In genomic region chr6:16333580-16333979, GRCh38 we compare ENCODE assay signal across 14 cellular contexts.
DNase-seq lines count a peak whose midpoint lies in the region; ATAC-seq and TF ChIP-seq lines count a peak whose summit lies in the region.
"Had no signal": no experiment of that assay in that cellular context is flagged by ENCODE, and none has a peak within 500 bp of the region (broad histone marks: within the 10 kb centered on the region; RNA-seq: fewer than 3 reads in every experiment).

No MANE protein-coding gene starts in this region.

- POLR2A ChIA-PET in HEK293 (lab: Yijun Ruan, JAX) (no interaction called here), SK-N-SH (lab: Yijun Ruan, JAX) (no interaction called here), T-cell (lab: Charles Lee) (no interaction called here)

- no peaks in the 10 kb centered on the region for H3K9me3 Mint-ChIP-seq in T-cell
- H3K9me3 Mint-ChIP-seq: activated T-helper 2 cell treated with anti-CD3 and anti-CD28 coated beads, Interferon-gamma antibody, Interleukin-2, Interleukin-4, amounts not matched to agents 10 μg/mL and 5 μg/mL and 100 μg/mL, durations not matched to agents 14 hours and 24 hours and 36 hours had no signal

- no peaks in the 10 kb centered on the region for H3K27me3 Mint-ChIP-seq in T-cell

- no peaks in the 10 kb centered on the region for H3K9me2 ChIP-seq in SK-N-SH

- H3K4me3 ChIP-seq in HEK293 (ENCODE audit: low read depth, low read length): no peak overlapping the region
- no peak overlapping the region for H3K4me3 ChIP-seq in SK-N-SH (ENCODE audit: low read depth in 2 of 2, low read length in 1 of 2)
- no peak overlapping the region for H3K4me3 ChIP-seq in fibroblast of the aortic adventitia (ENCODE audit: low read depth, low read length)
- H3K4me3 ChIP-seq in gastrocnemius medialis: no peak overlapping the region
- H3K4me3 ChIP-seq: skin epidermis had no signal

- TF ChIP-seq POLR2A in gastrocnemius medialis (IDR thresholded peaks at IDR 0.05): no peak

- H3K27me3 ChIP-seq in SK-N-SH (ENCODE audit: insufficient read depth) (no peaks in the 10 kb centered on the region), gastrocnemius medialis (no peaks in the 10 kb centered on the region)

- no peaks in the 10 kb centered on the region for H3K4me1 ChIP-seq in HEK293 (ENCODE audit: control insufficient read depth, insufficient read depth, low read length)
- peaks cover 46 to 59% of the 10 kb centered on the region in 2 experiments for H3K4me1 ChIP-seq in SK-N-SH (ENCODE audit: control insufficient read depth in 1 of 2, insufficient read depth in 2 of 2, low read depth in 1 of 2, low read length in 1 of 2)
- peaks cover 68 to 78% of the 10 kb centered on the region in 2 donors for H3K4me1 ChIP-seq in gastrocnemius medialis

- H3K27ac Mint-ChIP-seq in T-cell: no peak overlapping the region
- H3K27ac Mint-ChIP-seq: activated T-helper 2 cell treated with anti-CD3 and anti-CD28 coated beads, Interferon-gamma antibody, Interleukin-2, Interleukin-4, amounts not matched to agents 10 μg/mL and 5 μg/mL and 100 μg/mL, durations not matched to agents 14 hours and 24 hours and 36 hours had no signal

- no peak for TF ChIP-seq RAD21 in SK-N-SH (IDR thresholded peaks at IDR 0.05; ENCODE audit: low read length)

- in situ Hi-C loops in gastrocnemius medialis (cut with MboI; ENCODE audit: low sequenced_read_pairs in 4 of 4): loop anchor here in 2 of 4 donors (5.0 to 25.0 kb wide), 4 partner anchors 71 to 629 kb away; no protein-coding TSS in a partner anchor

- H2AFZ ChIP-seq in SK-N-SH (ENCODE audit: low read depth): no peak overlapping the region

- CTCF ChIA-PET in HEK293 (lab: Yijun Ruan, JAX): interaction anchor here (0.6 to 4.7 kb wide), 23 partner anchors 9 to 1418 kb away, joined by 3 to 86 read pairs (median 6); partner anchors contain the start of gene ATXN1
- CTCF ChIA-PET in SK-N-SH (lab: Yijun Ruan, JAX): interaction anchor here (1.0 to 10.8 kb wide), 13 partner anchors 9 to 631 kb away, joined by 3 to 289 read pairs (median 23); partner anchors contain the start of gene ATXN1
- CTCF ChIA-PET in T-cell (lab: Charles Lee): interaction anchor here (0.7 to 3.1 kb wide), 9 partner anchors 10 to 269 kb away, joined by 3 to 27 read pairs (median 4); no protein-coding TSS in a partner anchor

- no peak overlapping the region for H3K9ac ChIP-seq in SK-N-SH

- H3K36me3 Mint-ChIP-seq in T-cell: peaks cover 4% of the 10 kb centered on the region

- H3K27ac ChIP-seq in HEK293 (ENCODE audit: extremely low read depth, low read depth, low read length): no peak overlapping the region
- peak overlapping the region in 1 of 2 experiments; percentile 75; a peak in 2 of 4 replicates for H3K27ac ChIP-seq in SK-N-SH (ENCODE audit: low read depth in 2 of 2, low read length in 1 of 2)
- peak overlapping the region; percentile 69 to 76 (median 72) for H3K27ac ChIP-seq in gastrocnemius medialis

- no peak for TF ChIP-seq EP300 in SK-N-SH (IDR thresholded peaks at IDR 0.05; ENCODE audit: borderline replicate concordance in 1 of 2, low read depth in 1 of 2, low read length in 1 of 2)

- no peak overlapping the region for H3K4me2 ChIP-seq in SK-N-SH

- no peak overlapping the region for H3K4me3 Mint-ChIP-seq in T-cell

- WGBS in SK-N-SH (ENCODE audit: low lambda C conversion rate): 52% methylated on average over 3 of the region's 3 CpGs

- peaks cover 0 to 2% (median 0%) of the 10 kb centered on the region in 3 donors for H3K4me1 Mint-ChIP-seq in T-cell

- DNase-seq in SK-N-SH (no peak), fibroblast of the aortic adventitia (ENCODE audit: low read depth) (peak; percentile 80), gastrocnemius medialis (no peak), T-cell (no peak), left ventricle myocardium superior (no peak)
- DNase-seq: head of caudate nucleus, KBM-7 had no signal

- H3K9me3 ChIP-seq in HEK293 (ENCODE audit: control insufficient read depth, insufficient read depth, low read depth, low read length): no peaks in the 10 kb centered on the region
- no peaks in the 10 kb centered on the region for H3K9me3 ChIP-seq in SK-N-SH
- H3K9me3 ChIP-seq in gastrocnemius medialis: no peaks in the 10 kb centered on the region

- peaks cover 9% of the 10 kb centered on the region for H3K79me2 ChIP-seq in SK-N-SH (ENCODE audit: insufficient read depth)

- H4K20me1 ChIP-seq in SK-N-SH (ENCODE audit: insufficient read depth): peaks cover 8% of the 10 kb centered on the region; the same call in 1 of the 2 replicates

- H3K36me3 ChIP-seq in HEK293 (ENCODE audit: control insufficient read depth in 2 of 2, insufficient read depth in 1 of 2, low read length in 2 of 2): no peaks in the 10 kb centered on the region
- H3K36me3 ChIP-seq in SK-N-SH (replicated peaks in 1 of 2; ENCODE audit: control insufficient read depth in 1 of 2, insufficient read depth in 2 of 2, low read length in 1 of 2): no peaks in the 10 kb centered on the region
- H3K36me3 ChIP-seq in gastrocnemius medialis: no peaks in the 10 kb centered on the region

- peaks cover 37% of the 10 kb centered on the region for H3F3A ChIP-seq in SK-N-SH (replicated peaks; ENCODE audit: insufficient read depth)

- no peak for TF ChIP-seq CTCF in HEK293 (tag by site-specific recombination; IDR thresholded peaks at IDR 0.05)
- no peak for TF ChIP-seq CTCF in SK-N-SH (IDR thresholded peaks at IDR 0.05)
- TF ChIP-seq CTCF in fibroblast of the aortic adventitia (IDR thresholded peaks at IDR 0.05; ENCODE audit: insufficient read depth, low read length): no peak
- TF ChIP-seq CTCF in gastrocnemius medialis (IDR thresholded peaks at IDR 0.05 in 4 of 5, conservative IDR thresholded peaks at IDR 0.05 in 1 of 5): no peak

- ATAC-seq in gastrocnemius medialis (peak in 1 of 2 donors; percentile 46), T-cell (replicated peaks in 1 of 4) (no peak), HG03432 (IDR thresholded peaks at IDR 0.05; ENCODE audit: unreplicated experiment) (no peak), left ventricle myocardium superior (no peak), GM21381 (IDR thresholded peaks at IDR 0.05; ENCODE audit: unreplicated experiment) (no peak)
- ATAC-seq: activated CD4-positive, CD25-positive, alpha-beta regulatory T cell treated with anti-CD3 and anti-CD28 coated beads, Interleukin-2, amount 50 U/mL, for 24 hours; Panc1 had no signal

- intact Hi-C loops in gastrocnemius medialis (cut with DNase I; ENCODE audit: low total_unique reads) (loop anchor here (2.0 to 10.0 kb wide), 4 partner anchors 46 to 631 kb away; no protein-coding TSS in a partner anchor), left ventricle myocardium superior (cut with micrococcal nuclease) (loop anchor here (2.0 to 10.0 kb wide), 2 partner anchors 73 to 431 kb away; partner anchors contain the start of gene ATXN1)

TF ChIP-seq in HEK293, 187 proteins besides CTCF, POLR2A, EP300 and RAD21:
- TF ChIP-seq, protein P1, sequence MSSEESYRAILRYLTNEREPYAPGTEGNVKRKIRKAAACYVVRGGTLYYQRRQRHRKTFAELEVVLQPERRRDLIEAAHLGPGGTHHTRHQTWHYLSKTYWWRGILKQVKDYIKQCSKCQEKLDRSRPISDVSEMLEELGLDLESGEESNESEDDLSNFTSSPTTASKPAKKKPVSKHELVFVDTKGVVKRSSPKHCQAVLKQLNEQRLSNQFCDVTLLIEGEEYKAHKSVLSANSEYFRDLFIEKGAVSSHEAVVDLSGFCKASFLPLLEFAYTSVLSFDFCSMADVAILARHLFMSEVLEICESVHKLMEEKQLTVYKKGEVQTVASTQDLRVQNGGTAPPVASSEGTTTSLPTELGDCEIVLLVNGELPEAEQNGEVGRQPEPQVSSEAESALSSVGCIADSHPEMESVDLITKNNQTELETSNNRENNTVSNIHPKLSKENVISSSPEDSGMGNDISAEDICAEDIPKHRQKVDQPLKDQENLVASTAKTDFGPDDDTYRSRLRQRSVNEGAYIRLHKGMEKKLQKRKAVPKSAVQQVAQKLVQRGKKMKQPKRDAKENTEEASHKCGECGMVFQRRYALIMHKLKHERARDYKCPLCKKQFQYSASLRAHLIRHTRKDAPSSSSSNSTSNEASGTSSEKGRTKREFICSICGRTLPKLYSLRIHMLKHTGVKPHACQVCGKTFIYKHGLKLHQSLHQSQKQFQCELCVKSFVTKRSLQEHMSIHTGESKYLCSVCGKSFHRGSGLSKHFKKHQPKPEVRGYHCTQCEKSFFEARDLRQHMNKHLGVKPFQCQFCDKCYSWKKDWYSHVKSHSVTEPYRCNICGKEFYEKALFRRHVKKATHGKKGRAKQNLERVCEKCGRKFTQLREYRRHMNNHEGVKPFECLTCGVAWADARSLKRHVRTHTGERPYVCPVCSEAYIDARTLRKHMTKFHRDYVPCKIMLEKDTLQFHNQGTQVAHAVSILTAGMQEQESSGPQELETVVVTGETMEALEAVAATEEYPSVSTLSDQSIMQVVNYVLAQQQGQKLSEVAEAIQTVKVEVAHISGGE (tag by site-specific recombination; conservative IDR thresholded peaks at IDR 0.05; ENCODE audit: low read depth): no peak
- TF ChIP-seq ZNF629 (tag by site-specific recombination; IDR thresholded peaks at IDR 0.05): peak; percentile 52

TF ChIP-seq in SK-N-SH, 30 proteins besides CTCF, POLR2A, EP300 and RAD21 (continues in another document):
- TF ChIP-seq NFIC (IDR thresholded peaks at IDR 0.05; ENCODE audit: borderline replicate concordance) (peak; percentile 17; the same call in 1 of the 2 replicates), CHD2 (IDR thresholded peaks at IDR 0.05; ENCODE audit: low read length, partially characterized antibody) (no peak), JUND (IDR thresholded peaks at IDR 0.05) (peak; percentile 17; the same call in 1 of the 2 replicates), MAX (IDR thresholded peaks at IDR 0.05; ENCODE audit: low read depth) (no peak), FOSL2 (IDR thresholded peaks at IDR 0.05; ENCODE audit: borderline replicate concordance, low read depth) (peak; percentile 56; the same call in 1 of the 2 replicates), TCF12 (IDR thresholded peaks at IDR 0.05) (peak; percentile 57; the same call in 1 of the 2 replicates), RXRA (IDR thresholded peaks at IDR 0.05; ENCODE audit: borderline replicate concordance, low read depth) (peak; percentile 46; the same call in 1 of the 2 replicates), ELF1 (IDR thresholded peaks at IDR 0.05) (no peak), YY1 (IDR thresholded peaks at IDR 0.05; ENCODE audit: low read depth) (no peak)
- TF ChIP-seq, protein P2, sequence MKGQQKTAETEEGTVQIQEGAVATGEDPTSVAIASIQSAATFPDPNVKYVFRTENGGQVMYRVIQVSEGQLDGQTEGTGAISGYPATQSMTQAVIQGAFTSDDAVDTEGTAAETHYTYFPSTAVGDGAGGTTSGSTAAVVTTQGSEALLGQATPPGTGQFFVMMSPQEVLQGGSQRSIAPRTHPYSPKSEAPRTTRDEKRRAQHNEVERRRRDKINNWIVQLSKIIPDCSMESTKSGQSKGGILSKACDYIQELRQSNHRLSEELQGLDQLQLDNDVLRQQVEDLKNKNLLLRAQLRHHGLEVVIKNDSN (IDR thresholded peaks at IDR 0.05; ENCODE audit: borderline replicate concordance, low read depth): no peak

Comparison
In these comparisons a context has a peak if more than half of its experiments do, and no peak if none do; other contexts are left out.
1. Of the 4 proteins assayed by ChIP-seq in both HEK293 and SK-N-SH: peak only in HEK293: none; only in SK-N-SH: PBX3; in both: none; in neither: 3.